In the genomic region with DNA sequence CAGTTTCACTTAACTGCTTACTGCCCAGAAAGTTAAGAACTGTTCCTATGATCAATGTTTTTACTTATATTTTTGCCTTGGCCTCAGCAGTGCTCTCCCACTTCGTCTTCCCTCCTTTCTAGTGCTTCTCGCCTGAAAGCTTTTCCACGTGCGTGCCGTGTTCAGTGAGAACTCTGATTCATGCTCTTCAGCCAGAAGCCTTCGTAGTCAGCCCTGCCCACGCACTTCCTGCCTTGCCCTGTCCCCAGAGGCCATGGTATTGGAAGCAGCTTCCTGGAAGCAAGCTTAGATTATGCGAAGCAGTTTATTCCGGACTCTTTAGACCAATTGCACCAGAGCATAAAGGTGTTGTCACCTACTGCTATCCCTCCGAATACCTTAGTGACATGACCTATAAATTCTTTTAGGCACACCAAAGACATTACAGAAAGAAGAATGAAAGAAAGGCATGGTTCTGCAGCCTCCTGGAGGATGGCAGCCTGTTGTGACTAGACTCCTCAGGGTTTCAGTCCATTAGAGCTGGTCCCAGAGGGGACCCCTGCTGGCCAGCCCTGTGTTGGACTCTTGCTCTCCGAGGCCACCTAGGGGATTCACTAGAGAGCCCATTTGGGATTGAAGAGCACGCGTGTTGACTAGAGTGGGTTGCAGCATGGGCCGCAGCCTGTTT, we compare ENCODE assay signal across 8 cellular contexts.
DNase-seq lines count a peak whose midpoint lies in the region; ATAC-seq and TF ChIP-seq lines count a peak whose summit lies in the region.

No MANE protein-coding gene starts in this region.

- peak in 1 of 2 donors; percentile 63 for TF ChIP-seq EP300 in tibial nerve (IDR thresholded peaks at IDR 0.05)

- H3K4me2 ChIP-seq in neural progenitor cell: no peak overlapping the region

- H3K36me3 ChIP-seq in neural progenitor cell: no peaks in the 10 kb centered on the region
- peaks cover 0 to 3% (median 0%) of the 10 kb centered on the region in 3 donors for H3K36me3 ChIP-seq in tibial nerve

- no peak overlapping the region for H3K27ac ChIP-seq in neural progenitor cell
- H3K27ac ChIP-seq in tibial nerve: peak overlapping the region in 3 of 4 donors; percentile 34 to 69 (median 67)

- POLR2A ChIA-PET in GM10248 (lab: Yijun Ruan, JAX): no interaction called here

- no peak overlapping the region for H3K4me3 Mint-ChIP-seq in neural progenitor cell

- DNase-seq in GM10248 (ENCODE audit: extremely low spot score): peak; percentile 50
- peak; percentile 1 for DNase-seq in NCI-H146 treated with DMSO at 0.1 percent for 48 hours (lab: John Stamatoyannopoulos, UW; ENCODE audit: unreplicated experiment)
- DNase-seq in activated CD8-positive, alpha-beta memory T cell treated with anti-CD3 and anti-CD28 coated beads for 48 hours (ENCODE audit: low read depth in 2 of 3, low spot score in 2 of 3): peak; percentile 41 to 51 (median 48)
- peak; percentile 47 to 49 for DNase-seq in erythroblast (lab: John Stamatoyannopoulos, UW)
- peak; percentile 79 for DNase-seq in neural progenitor cell (ENCODE audit: low spot score)
- DNase-seq in tibial nerve (ENCODE audit: low spot score in 2 of 2): peak; percentile 40 to 43

- WGBS in tibial nerve, 2 donors: 20 to 23% methylated on average over 11 to 14 of the region's 14 CpGs

- H3K4me1 ChIP-seq in neural progenitor cell (peaks cover 8% of the 10 kb centered on the region), tibial nerve (peaks cover 0 to 19% (median 11%) of the 10 kb centered on the region in 4 donors)

- peaks cover 5% of the 10 kb centered on the region for H3K9me3 Mint-ChIP-seq in neural progenitor cell

- peaks cover 14% of the 10 kb centered on the region for H3K36me3 Mint-ChIP-seq in neural progenitor cell

- ATAC-seq in GM21529 (IDR thresholded peaks at IDR 0.05; ENCODE audit: unreplicated experiment) (no peak), GM21447 (IDR thresholded peaks at IDR 0.05; ENCODE audit: unreplicated experiment) (no peak)

- TF ChIP-seq CTCF in GM10248 (IDR thresholded peaks at IDR 0.05; ENCODE audit: control extremely low read depth, extremely low read depth, low read depth, missing control alignments): peak; percentile 45
- TF ChIP-seq CTCF in neural progenitor cell (IDR thresholded peaks at IDR 0.05): peak; percentile 67
- peak in 3 of 5 experiments; percentile 10 to 37 (median 31) for TF ChIP-seq CTCF in tibial nerve (IDR thresholded peaks at IDR 0.05)

- H2AFZ ChIP-seq in neural progenitor cell (replicated peaks): no peak overlapping the region

- H3K4me1 Mint-ChIP-seq in neural progenitor cell: peaks cover 22% of the 10 kb centered on the region

- no peak overlapping the region for H3K9ac ChIP-seq in neural progenitor cell

- H3F3A ChIP-seq in neural progenitor cell (ENCODE audit: low read depth): no peaks in the 10 kb centered on the region

- H3K9me3 ChIP-seq in neural progenitor cell (ENCODE audit: low read depth): no peaks in the 10 kb centered on the region
- peaks cover 0 to 7% (median 0%) of the 10 kb centered on the region in 4 donors for H3K9me3 ChIP-seq in tibial nerve

- H3K27me3 ChIP-seq in neural progenitor cell (no peaks in the 10 kb centered on the region), tibial nerve (no peaks in the 10 kb centered on the region)

- H4K20me1 ChIP-seq in neural progenitor cell (ENCODE audit: low read depth): peaks cover 27% of the 10 kb centered on the region

- peaks cover 5% of the 10 kb centered on the region for H3K27me3 Mint-ChIP-seq in neural progenitor cell (ENCODE audit: insufficient read depth, low read depth)

- CTCF ChIA-PET in GM10248 (lab: Yijun Ruan, JAX): interaction anchor here (1.3 to 2.8 kb wide), 3 partner anchors 9 to 151 kb away, joined by 3 to 9 read pairs (median 3); no protein-coding TSS in a partner anchor

- H3K27ac Mint-ChIP-seq in neural progenitor cell: peak overlapping the region; percentile 51

- no peak overlapping the region for H3K4me3 ChIP-seq in neural progenitor cell
- no peak overlapping the region for H3K4me3 ChIP-seq in tibial nerve

- TF ChIP-seq POLR2A in erythroblast (IDR thresholded peaks at IDR 0.05; ENCODE audit: low read length) (no peak), tibial nerve (IDR thresholded peaks at IDR 0.05) (no peak)

- peaks cover 30% of the 10 kb centered on the region for H3K79me2 ChIP-seq in neural progenitor cell (ENCODE audit: low read depth)

Comparison
In these comparisons a context has a peak if more than half of its experiments do, and no peak if none do; other contexts are left out.
1. DNase-seq: peak in every context shown above with its lines; median percentile 79 in neural progenitor cell; 50 in GM10248; 48 in activated CD8-positive, alpha-beta memory T cell treated with anti-CD3 and anti-CD28 coated beads for 48 hours; 48 in erythroblast; 42 in tibial nerve; 1 in NCI-H146 treated with DMSO at 0.1 percent for 48 hours.